In genomic region chr1:1157914-1158710, GRCh38 we compare ENCODE assay signal across 8 cellular contexts. TPM values are rescaled to one million over a fixed set of nuclear protein-coding genes. Genes with fewer than 3 reads are reported as not detected.
DNase-seq lines count a peak whose midpoint lies in the region; ATAC-seq and TF ChIP-seq lines count a peak whose summit lies in the region.

No MANE protein-coding gene starts in this region.

- H4K20me1 ChIP-seq in Loucy (ENCODE audit: insufficient read depth, low read length, poor library complexity, severe bottlenecking) = no peaks in the 10 kb centered on the region

- H3K36me3 ChIP-seq in Loucy (ENCODE audit: insufficient read depth, low read length) (no peaks in the 10 kb centered on the region), gastroesophageal sphincter (no peaks in the 10 kb centered on the region)

- no peaks in the 10 kb centered on the region for H3F3A ChIP-seq in Loucy (ENCODE audit: low read depth)

- H3K9me2 ChIP-seq in Loucy (replicated peaks; ENCODE audit: low read depth, low read length) = no peaks in the 10 kb centered on the region

- TF ChIP-seq POLR2A in GM19193 (IDR thresholded peaks at IDR 0.05; ENCODE audit: extremely low read depth, insufficient read depth, insufficient read length) (peak; percentile 44), gastroesophageal sphincter (IDR thresholded peaks at IDR 0.05) (no peak)

- H3K79me2 ChIP-seq in Loucy (ENCODE audit: insufficient read depth, low read length) = no peaks in the 10 kb centered on the region

- peak overlapping the region; percentile 67 for H2AFZ ChIP-seq in Loucy (ENCODE audit: low read length)

- peaks cover 3% of the 10 kb centered on the region for H3K27me3 Mint-ChIP-seq in neural crest cell (ENCODE audit: low read depth)

- no peak for DNase-seq in AG04450 (ENCODE audit: low read depth, low spot score)
- DNase-seq in activated gamma-delta T cell treated with Interleukin-2 at 50 U/mL for 16 hours = peak; percentile 28
- peak; percentile 57 for DNase-seq in neural crest cell (ENCODE audit: low read depth, low spot score)
- DNase-seq in GDM1 (lab: John Stamatoyannopoulos, UW) = no peak
- no peak for DNase-seq in NCI-H128 (lab: John Stamatoyannopoulos, UW; ENCODE audit: unreplicated experiment)

- peak; percentile 54 for ATAC-seq in gastroesophageal sphincter

- peaks cover under 1% of the 10 kb centered on the region for H3K36me3 Mint-ChIP-seq in neural crest cell (ENCODE audit: low read depth)

- no peak overlapping the region for H3K27ac Mint-ChIP-seq in neural crest cell (ENCODE audit: unreplicated experiment)

- H3K4me3 Mint-ChIP-seq in neural crest cell = no peak overlapping the region

- H3K27ac ChIP-seq in AG04450 (ENCODE audit: low read depth, low read length) = peak overlapping the region; percentile 57
- peak overlapping the region; percentile 86 to 93 (median 89) for H3K27ac ChIP-seq in gastroesophageal sphincter

- peaks cover 10% of the 10 kb centered on the region for H3K9me3 Mint-ChIP-seq in neural crest cell

- TF ChIP-seq CTCF in AG04450 (IDR thresholded peaks at IDR 0.05; ENCODE audit: low read depth, low read length) (no peak), Loucy (conservative IDR thresholded peaks at IDR 0.05; ENCODE audit: low read length) (no peak), gastroesophageal sphincter (IDR thresholded peaks at IDR 0.05) (no peak), neural crest cell (conservative IDR thresholded peaks at IDR 0.05) (no peak)

- H3K9me3 ChIP-seq in AG04450 (ENCODE audit: control insufficient read depth, insufficient read depth, low read length) (peaks cover 10% of the 10 kb centered on the region), Loucy (ENCODE audit: insufficient read depth, low read depth, low read length) (no peaks in the 10 kb centered on the region; the same call in 1 of the 2 replicates), gastroesophageal sphincter (no peaks in the 10 kb centered on the region)

- peak overlapping the region; percentile 91 for H3K4me2 ChIP-seq in Loucy (ENCODE audit: low read depth, low read length, poor library complexity, severe bottlenecking)

- no CpG with 5 or more reads among the region's 46 CpGs for WGBS in gastroesophageal sphincter (ENCODE audit: low coverage in 1 of 2), 2 donors

- peak overlapping the region; percentile 98 for H3K9ac ChIP-seq in Loucy (ENCODE audit: low read depth, low read length, poor library complexity, severe bottlenecking)

- H3K4me1 Mint-ChIP-seq in neural crest cell = no peaks in the 10 kb centered on the region

- H3K4me1 ChIP-seq in Loucy (ENCODE audit: insufficient read depth, low read length, poor library complexity, severe bottlenecking) = peaks cover 16% of the 10 kb centered on the region
- H3K4me1 ChIP-seq in gastroesophageal sphincter = peaks cover 0 to 15% (median 7%) of the 10 kb centered on the region in 3 donors

- CTCF ChIA-PET in AG04450 (lab: Charles Lee) = no interaction called here

- TF ChIP-seq EP300 in gastroesophageal sphincter (IDR thresholded peaks at IDR 0.05) = no peak

- H3K4me3 ChIP-seq in AG04450 (ENCODE audit: low read depth, low read length) = peak overlapping the region; percentile 59
- H3K4me3 ChIP-seq in Loucy (ENCODE audit: low read length, poor library complexity, severe bottlenecking) = peak overlapping the region; percentile 89
- peak overlapping the region; percentile 60 to 64 for H3K4me3 ChIP-seq in gastroesophageal sphincter

- POLR2A ChIA-PET in AG04450 (lab: Yijun Ruan, JAX) = no interaction called here

- H3K27me3 ChIP-seq in AG04450 (ENCODE audit: control insufficient read depth, insufficient read depth, low read length) (peaks cover 6% of the 10 kb centered on the region), Loucy (ENCODE audit: insufficient read depth, low read length, poor library complexity, severe bottlenecking) (no peaks in the 10 kb centered on the region), gastroesophageal sphincter (peaks cover 13% of the 10 kb centered on the region)

RNA-seq across cellular contexts. Expression of gene TTLL10, which starts 15.6 kb away (rescaled TPM):
- polyA plus RNA-seq in AG04450 (2011; rRNA removed) = not detected in 2 replicates
- polyA minus RNA-seq in AG04450 (2011; rRNA and poly(A)+ RNA removed) = not detected in 2 replicates
- under 1 TPM in 1 of 4 donors, not detected in 3; 0.23 TPM for total RNA-seq in gastroesophageal sphincter
- not detected in 2 replicates for total RNA-seq in neural crest cell

RNA-seq across cellular contexts. Expression of gene C1orf159, which starts 42.2 kb away (rescaled TPM):
- polyA plus RNA-seq in AG04450 (2011; rRNA removed) = 2.3 and 3.2 TPM in 2 replicates
- polyA minus RNA-seq in AG04450 (2011; rRNA and poly(A)+ RNA removed) = 0.92 and 1.1 TPM in 2 replicates
- total RNA-seq in gastroesophageal sphincter = 10 to 100 TPM in 2 of 4 donors, 1 to 10 TPM in 2; 6.3 to 15.3 (median 9.9) TPM
- 26.1 and 26.2 TPM in 2 replicates for total RNA-seq in neural crest cell

RNA-seq across cellular contexts. Expression of gene TNFRSF18, which starts 48.3 kb away (rescaled TPM):
- 1.0 and 2.1 TPM in 2 replicates for polyA plus RNA-seq in AG04450 (2011; rRNA removed)
- 0.69 TPM in 1 of 2 replicates, not detected in the other for polyA minus RNA-seq in AG04450 (2011; rRNA and poly(A)+ RNA removed)
- total RNA-seq in gastroesophageal sphincter (1 to 10 TPM in 1 of 4 donors, under 1 TPM in 1, not detected in 2; 0.35 to 2.2 TPM), neural crest cell (not detected in 2 replicates)

RNA-seq across cellular contexts. Expression of gene TNFRSF4, which starts 55.8 kb away (rescaled TPM):
- polyA plus RNA-seq in AG04450 (2011; rRNA removed) = 0.07 and 0.24 TPM in 2 replicates
- not detected in 2 replicates for polyA minus RNA-seq in AG04450 (2011; rRNA and poly(A)+ RNA removed)
- 1 to 10 TPM in 3 of 4 donors, under 1 TPM in 1; 0.93 to 1.6 (median 1.3) TPM for total RNA-seq in gastroesophageal sphincter
- 0.19 and 0.20 TPM in 2 replicates for total RNA-seq in neural crest cell

Comparison
In these comparisons a context has a peak if more than half of its experiments do, and no peak if none do; other contexts are left out.
1. DNase-seq: peak in activated gamma-delta T cell treated with Interleukin-2 at 50 U/mL for 16 hours (single experiment) and neural crest cell (single experiment); none in AG04450 (single experiment), GDM1 (single experiment) and NCI-H128 (single experiment).
2. Peak in every context shown above with its lines, with median percentiles within 50 percentile points of each other: H3K4me3 ChIP-seq.